Comparison of ENCODE assay signal across 25 cellular contexts in the genomic region with DNA sequence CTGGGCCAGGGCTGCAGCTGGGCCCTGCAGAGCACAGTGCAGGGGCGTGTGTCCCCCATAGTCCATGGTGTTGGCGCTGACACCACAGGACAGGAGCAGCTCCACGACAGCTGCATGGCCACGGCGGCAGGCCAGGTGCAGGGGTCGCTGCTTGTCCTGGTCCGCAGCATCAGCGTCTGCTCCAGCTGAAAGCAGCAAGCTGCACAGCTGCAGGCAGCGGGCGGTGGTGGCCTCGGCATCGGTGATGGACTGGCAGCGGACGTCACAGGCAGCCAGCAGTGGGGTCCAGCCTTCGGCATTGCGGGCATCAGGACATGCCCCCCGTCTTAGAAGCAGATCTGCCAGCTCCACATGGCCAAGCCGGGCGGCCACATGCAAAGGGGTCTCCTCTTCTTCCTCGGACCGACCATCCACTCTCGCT. TPM values are rescaled to one million over a fixed set of nuclear protein-coding genes. Genes with fewer than 3 reads are reported as not detected.
DNase-seq lines count a peak whose midpoint lies in the region; ATAC-seq, FAIRE-seq and TF ChIP-seq lines count a peak whose summit lies in the region.
"Had no signal": no experiment of that assay in that cellular context is flagged by ENCODE, and none has a peak within 500 bp of the region (broad histone marks: within the 10 kb centered on the region; RNA-seq: fewer than 3 reads in every experiment).

No MANE protein-coding gene starts in this region.

- H3K4me1 ChIP-seq in endodermal cell (ENCODE audit: control insufficient read depth, insufficient read depth, low read length) = no peaks in the 10 kb centered on the region
- no peaks in the 10 kb centered on the region for H3K4me1 ChIP-seq in pancreas
- H3K4me1 ChIP-seq: body of pancreas, esophagus muscularis mucosa, tibial nerve had no signal

- no peaks in the 10 kb centered on the region for H3K36me3 Mint-ChIP-seq in endodermal cell (ENCODE audit: low read depth)
- H3K36me3 Mint-ChIP-seq: CD4-positive, alpha-beta memory T cell had no signal

- no peaks in the 10 kb centered on the region for H3K36me3 ChIP-seq in endodermal cell (ENCODE audit: control insufficient read depth, insufficient read depth, low read length)
- no peaks in the 10 kb centered on the region for H3K36me3 ChIP-seq in pancreas
- H3K36me3 ChIP-seq: tibial nerve had no signal

- no peak overlapping the region for H3K9ac ChIP-seq in endodermal cell (ENCODE audit: extremely low read depth, low read length, poor library complexity, severe bottlenecking)

- H3K4me3 ChIP-seq in endodermal cell (ENCODE audit: low read length) (no peak overlapping the region), pancreas (no peak overlapping the region)
- H3K4me3 ChIP-seq: body of pancreas, esophagus muscularis mucosa, gastrocnemius medialis, SK-N-MC, tibial nerve had no signal

- intact Hi-C loops in sciatic nerve (cut with DNase I) = no loop called here
- intact Hi-C loops in pancreas (cut with DNase I) = no loop called here

- peak; percentile 19 for DNase-seq in NCI-H146 (lab: John Stamatoyannopoulos, UW)
- DNase-seq in NCI-H146 treated with DMSO at 0.1 percent for 48 hours (lab: John Stamatoyannopoulos, UW; ENCODE audit: unreplicated experiment) = no peak
- peak; percentile 37 for DNase-seq in endodermal cell
- DNase-seq in sciatic nerve (ENCODE audit: low spot score) = peak; percentile 35
- DNase-seq in activated CD4-positive, CD25-positive, alpha-beta regulatory T cell (lab: John Stamatoyannopoulos, UW) = no peak
- DNase-seq in pancreas = no peak
- DNase-seq: CD4-positive, alpha-beta memory T cell; DMS153; effector memory CD4-positive, alpha-beta T cell; GDM1; NCI-H1417; NCI-H524; stimulated activated CD4-positive, alpha-beta T cell treated with anti-CD3 and anti-CD28 coated beads, Interleukin-4, amount 100 ng/mL, for 24 hours; T-helper 2 cell had no signal

- H3K27ac ChIP-seq in endodermal cell (ENCODE audit: low read depth, low read length) (no peak overlapping the region), pancreas (no peak overlapping the region)
- H3K27ac ChIP-seq: 22Rv1, body of pancreas, esophagus muscularis mucosa, SK-N-MC, tibial nerve, VCaP had no signal

- H3K9me3 Mint-ChIP-seq in endodermal cell = no peaks in the 10 kb centered on the region
- H3K9me3 Mint-ChIP-seq: stimulated activated naive CD8-positive, alpha-beta T cell treated with anti-CD3 and anti-CD28 coated beads, Interleukin-15, Interleukin-2, amounts not matched to agents 100 ng/mL and 50 ng/mL, for 24 hours had no signal

- H3K27me3 Mint-ChIP-seq in endodermal cell (ENCODE audit: insufficient read depth) = peaks cover 48% of the 10 kb centered on the region

- no peak overlapping the region for H3K27ac Mint-ChIP-seq in endodermal cell
- H3K27ac Mint-ChIP-seq: CD4-positive, alpha-beta memory T cell; stimulated activated naive CD8-positive, alpha-beta T cell treated with anti-CD3 and anti-CD28 coated beads, Interleukin-15, Interleukin-2, amounts not matched to agents 100 ng/mL and 50 ng/mL, for 24 hours had no signal

- peaks cover 10% of the 10 kb centered on the region for H3K27me3 ChIP-seq in endodermal cell (ENCODE audit: control insufficient read depth, insufficient read depth, low read length, poor library complexity, severe bottlenecking)
- H3K27me3 ChIP-seq in pancreas = no peaks in the 10 kb centered on the region
- H3K27me3 ChIP-seq: body of pancreas, gastrocnemius medialis had no signal

- ATAC-seq in sciatic nerve = no peak
- no peak for ATAC-seq in pancreas
- ATAC-seq: body of pancreas, gastrocnemius medialis, HCT116 had no signal

- FAIRE-seq in pancreas (lab: Jason Lieb, UNC) = no peak
- FAIRE-seq: keratinocyte had no signal

- H3K4me3 Mint-ChIP-seq in endodermal cell = no peak overlapping the region
- H3K4me3 Mint-ChIP-seq: CD4-positive, alpha-beta memory T cell; stimulated activated naive CD8-positive, alpha-beta T cell treated with anti-CD3 and anti-CD28 coated beads, Interleukin-15, Interleukin-2, amounts not matched to agents 100 ng/mL and 50 ng/mL, for 24 hours had no signal

- 91% methylated on average over 20 to 22 of the region's 22 CpGs for WGBS in endodermal cell (ENCODE audit: insufficient coverage in 1 of 2, insufficient read length in 1 of 2), 2 experiments
- WGBS in pancreas, 2 donors = 71 to 80% methylated on average over 21 to 22 of the region's 22 CpGs

- TF ChIP-seq CTCF in endodermal cell (conservative IDR thresholded peaks at IDR 0.05) = no peak
- no peak for TF ChIP-seq CTCF in pancreas (IDR thresholded peaks at IDR 0.05)

- H3K9me3 ChIP-seq in endodermal cell (ENCODE audit: control insufficient read depth, low read length) (no peaks in the 10 kb centered on the region), pancreas (no peaks in the 10 kb centered on the region)
- H3K9me3 ChIP-seq: body of pancreas, esophagus muscularis mucosa, gastrocnemius medialis, tibial nerve had no signal

- peaks cover 2% of the 10 kb centered on the region for H3K4me1 Mint-ChIP-seq in endodermal cell
- H3K4me1 Mint-ChIP-seq: CD4-positive, alpha-beta memory T cell had no signal

RNA-seq across cellular contexts. Expression of a gene that starts 6.0 kb away (rescaled TPM):
- total RNA-seq in endodermal cell = not detected
- not detected for polyA plus RNA-seq in endodermal cell (2013, experiment 1 of 2)
- polyA plus RNA-seq in endodermal cell (2013, experiment 2 of 2) = not detected
- not detected for total RNA-seq in sciatic nerve
- not detected for total RNA-seq in pancreas
- polyA plus RNA-seq in pancreas = not detected
- total RNA-seq: body of pancreas; CD4-positive, alpha-beta memory T cell; esophagus muscularis mucosa; MCF 10A; tibial nerve had no signal
- polyA plus RNA-seq: CD4-positive, alpha-beta memory T cell; keratinocyte had no signal

RNA-seq across cellular contexts. Expression of a gene that starts 13.5 kb away (rescaled TPM):
- not detected for total RNA-seq in endodermal cell
- polyA plus RNA-seq in endodermal cell (2013, experiment 1 of 2) = 1.00 TPM
- 0.75 TPM for polyA plus RNA-seq in endodermal cell (2013, experiment 2 of 2)
- total RNA-seq in sciatic nerve = not detected
- total RNA-seq in pancreas = not detected
- not detected for polyA plus RNA-seq in pancreas
- total RNA-seq: body of pancreas; CD4-positive, alpha-beta memory T cell; esophagus muscularis mucosa; MCF 10A; tibial nerve had no signal
- polyA plus RNA-seq: CD4-positive, alpha-beta memory T cell; keratinocyte had no signal

RNA-seq across cellular contexts. Expression of a gene that starts 29.3 kb away (rescaled TPM):
- total RNA-seq in endodermal cell = not detected
- polyA plus RNA-seq in endodermal cell (2013, experiment 1 of 2) = not detected
- polyA plus RNA-seq in endodermal cell (2013, experiment 2 of 2) = not detected
- not detected for total RNA-seq in sciatic nerve
- not detected for total RNA-seq in pancreas
- not detected for polyA plus RNA-seq in pancreas
- total RNA-seq: body of pancreas, esophagus muscularis mucosa, gastrocnemius medialis, MCF 10A, tibial nerve had no signal
- polyA plus RNA-seq: CD4-positive, alpha-beta memory T cell; keratinocyte had no signal

RNA-seq across cellular contexts. Expression of a gene that starts 46.0 kb away (rescaled TPM):
- total RNA-seq in endodermal cell (10 to 100 TPM; 43.3 to 48.9 TPM), sciatic nerve (20.8 TPM), pancreas (10 to 100 TPM in 4 of 6 donors, 1 to 10 TPM in 2; 7.1 to 13.6 (median 11.9) TPM)
- 43.5 TPM for polyA plus RNA-seq in endodermal cell (2013, experiment 1 of 2)
- 37.8 TPM for polyA plus RNA-seq in endodermal cell (2013, experiment 2 of 2)
- polyA plus RNA-seq in pancreas = 10 to 100 TPM in 1 of 2 donors, 1 to 10 TPM in 1; 9.7 to 10.9 TPM

RNA-seq across cellular contexts. Expression of a gene that starts 51.3 kb away (rescaled TPM):
- total RNA-seq in endodermal cell (10 to 100 TPM; 31.9 to 35.6 TPM), sciatic nerve (23.6 TPM), pancreas (10 to 100 TPM; 12.8 to 27.9 (median 18.9) TPM)
- polyA plus RNA-seq in endodermal cell (2013, experiment 1 of 2) = 23.1 TPM
- polyA plus RNA-seq in endodermal cell (2013, experiment 2 of 2) = 19.4 TPM
- polyA plus RNA-seq in pancreas = 10 to 100 TPM; 35.3 to 38.6 TPM

Comparison
In these comparisons a context has a peak if more than half of its experiments do, and no peak if none do; other contexts are left out.
1. DNase-seq: peak in NCI-H146 (single experiment), endodermal cell (single experiment) and sciatic nerve (single experiment); none in NCI-H146 treated with DMSO at 0.1 percent for 48 hours (single experiment), activated CD4-positive, CD25-positive, alpha-beta regulatory T cell (0 of 4) and pancreas (0 of 6).